In the genomic region with DNA sequence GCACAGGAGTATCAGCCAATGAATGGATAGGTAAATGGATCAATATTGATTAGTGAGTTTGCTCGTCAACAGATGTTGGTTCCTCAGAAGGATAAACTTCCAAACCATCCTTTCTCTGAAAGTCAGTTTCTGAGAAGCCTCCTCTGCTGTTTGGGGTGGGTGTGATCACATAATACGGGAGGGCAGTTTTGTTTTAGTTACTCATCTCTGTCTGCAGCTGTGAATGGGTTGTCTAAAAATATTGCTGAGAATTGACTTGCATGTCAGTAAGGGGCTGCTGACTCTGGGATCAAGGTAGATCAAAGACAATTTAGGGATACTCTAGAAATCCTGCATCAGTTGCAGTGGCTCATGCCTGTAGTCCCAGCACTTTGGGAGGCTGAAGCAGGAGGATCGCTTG, we compare ENCODE assay signal across 18 cellular contexts.
DNase-seq lines count a peak whose midpoint lies in the region; ATAC-seq and TF ChIP-seq lines count a peak whose summit lies in the region.
"Had no signal": no experiment of that assay in that cellular context is flagged by ENCODE, and none has a peak within 500 bp of the region (broad histone marks: within the 10 kb centered on the region; RNA-seq: fewer than 3 reads in every experiment).

No MANE protein-coding gene starts in this region.

- intact Hi-C loops in activated naive CD4-positive, alpha-beta T cell treated with anti-CD3 and anti-CD28 coated beads for 36 hours (cut with micrococcal nuclease) = loop anchor here (2.0 kb wide), 1 partner anchor 18 kb away; no protein-coding TSS in a partner anchor
- intact Hi-C loops in activated T-helper 2 cell treated with anti-CD3 and anti-CD28 coated beads, Interferon-gamma antibody, Interleukin-2, Interleukin-4, amounts not matched to agents 10 μg/mL and 5 μg/mL and 100 μg/mL, durations not matched to agents 14 hours and 24 hours and 36 hours (cut with micrococcal nuclease) = no loop called here
- intact Hi-C loops in OCI-LY7 (cut with micrococcal nuclease; ENCODE audit: unreplicated experiment) = no loop called here

- H3K4me3 ChIP-seq in OCI-LY7 (ENCODE audit: low read depth, low read length, poor library complexity, severe bottlenecking) = no peak overlapping the region
- H3K4me3 ChIP-seq: HAP-1, PC-9 had no signal

- H3K4me2 ChIP-seq in OCI-LY7 (ENCODE audit: low read length) = no peak overlapping the region
- H3K4me2 ChIP-seq: PC-9 had no signal

- peaks cover 65% of the 10 kb centered on the region for H3K36me3 ChIP-seq in OCI-LY7 (ENCODE audit: insufficient read depth, low read length)
- H3K36me3 ChIP-seq: BE2C, HAP-1 had no signal

- CTCF ChIA-PET in activated naive CD4-positive, alpha-beta T cell treated with anti-CD3 and anti-CD28 coated beads for 36 hours (lab: Charles Lee) = no interaction called here
- CTCF ChIA-PET in OCI-LY7 (lab: Charles Lee; ENCODE audit: unreplicated experiment) = no interaction called here

- no peaks in the 10 kb centered on the region for H3K9me2 ChIP-seq in OCI-LY7 (ENCODE audit: insufficient read depth, low read length)

- H3K27ac Mint-ChIP-seq in activated naive CD4-positive, alpha-beta T cell treated with anti-CD3 and anti-CD28 coated beads for 36 hours = peak overlapping the region; percentile 80
- peak overlapping the region; percentile 88 for H3K27ac Mint-ChIP-seq in T-helper 17 cell
- H3K27ac Mint-ChIP-seq in activated T-helper 2 cell treated with anti-CD3 and anti-CD28 coated beads, Interferon-gamma antibody, Interleukin-2, Interleukin-4, amounts not matched to agents 10 μg/mL and 5 μg/mL and 100 μg/mL, durations not matched to agents 14 hours and 24 hours and 36 hours = peak overlapping the region; percentile 65
- H3K27ac Mint-ChIP-seq in stimulated activated effector memory CD8-positive, alpha-beta T cell treated with anti-CD3 and anti-CD28 coated beads, Interleukin-12 subunit alpha, Interleukin-12 subunit beta, amount 100 ng/mL, for 72 hours = peak overlapping the region; percentile 91

- no peak for DNase-seq in activated naive CD4-positive, alpha-beta T cell treated with anti-CD3 and anti-CD28 coated beads for 36 hours
- no peak for DNase-seq in activated naive CD4-positive, alpha-beta T cell treated with anti-CD3 and anti-CD28 coated beads, Interleukin-2, amount 50 U/mL, for 16 hours
- DNase-seq in T-helper 17 cell (no peak), OCI-LY7 (ENCODE audit: low spot score) (no peak), NCI-H1694 treated with DMSO at 0.1 percent for 48 hours (lab: John Stamatoyannopoulos, UW) (no peak)
- DNase-seq in activated T-helper 2 cell treated with anti-CD3 and anti-CD28 coated beads, Interferon-gamma antibody, Interleukin-2, Interleukin-4, amounts not matched to agents 10 μg/mL and 5 μg/mL and 100 μg/mL, durations not matched to agents 14 hours and 24 hours and 36 hours (ENCODE audit: low spot score) = no peak
- DNase-seq in stimulated activated effector memory CD8-positive, alpha-beta T cell treated with anti-CD3 and anti-CD28 coated beads, Interleukin-12 subunit alpha, Interleukin-12 subunit beta, amount 100 ng/mL, for 72 hours (ENCODE audit: low spot score in 2 of 2) = no peak
- DNase-seq: ACHN; BE2C; CD8-positive, alpha-beta memory T cell; DND-41; GDM1; Kasumi-1; NCI-H1105 treated with DMSO at 0.1 percent for 48 hours; NCI-H187 treated with DMSO at 0.1 percent for 48 hours; NCI-H446; PC-9 had no signal

- no peak overlapping the region for H3K4me3 Mint-ChIP-seq in activated naive CD4-positive, alpha-beta T cell treated with anti-CD3 and anti-CD28 coated beads for 36 hours
- H3K4me3 Mint-ChIP-seq in T-helper 17 cell = peak overlapping the region; percentile 62
- H3K4me3 Mint-ChIP-seq in activated T-helper 2 cell treated with anti-CD3 and anti-CD28 coated beads, Interferon-gamma antibody, Interleukin-2, Interleukin-4, amounts not matched to agents 10 μg/mL and 5 μg/mL and 100 μg/mL, durations not matched to agents 14 hours and 24 hours and 36 hours (ENCODE audit: low read depth) = no peak overlapping the region
- H3K4me3 Mint-ChIP-seq in stimulated activated effector memory CD8-positive, alpha-beta T cell treated with anti-CD3 and anti-CD28 coated beads, Interleukin-12 subunit alpha, Interleukin-12 subunit beta, amount 100 ng/mL, for 72 hours = peak overlapping the region; percentile 62

- no TSS peak for BruUV-seq in OCI-LY7 (replicated peaks; lab: Mats Ljungman, UMichigan)

- H3K9me3 Mint-ChIP-seq in activated naive CD4-positive, alpha-beta T cell treated with anti-CD3 and anti-CD28 coated beads for 36 hours = no peaks in the 10 kb centered on the region
- no peaks in the 10 kb centered on the region for H3K9me3 Mint-ChIP-seq in activated T-helper 2 cell treated with anti-CD3 and anti-CD28 coated beads, Interferon-gamma antibody, Interleukin-2, Interleukin-4, amounts not matched to agents 10 μg/mL and 5 μg/mL and 100 μg/mL, durations not matched to agents 14 hours and 24 hours and 36 hours
- H3K9me3 Mint-ChIP-seq in stimulated activated effector memory CD8-positive, alpha-beta T cell treated with anti-CD3 and anti-CD28 coated beads, Interleukin-12 subunit alpha, Interleukin-12 subunit beta, amount 100 ng/mL, for 72 hours = no peaks in the 10 kb centered on the region
- H3K9me3 Mint-ChIP-seq: CD8-positive, alpha-beta memory T cell had no signal

- POLR2A ChIA-PET in OCI-LY7 (lab: Charles Lee) = no interaction called here

- no peaks in the 10 kb centered on the region for H4K20me1 ChIP-seq in OCI-LY7 (ENCODE audit: insufficient read depth, low read length)

- H2AFZ ChIP-seq in OCI-LY7 (ENCODE audit: low read length) = no peak overlapping the region
- H2AFZ ChIP-seq: PC-9 had no signal

- H3K27me3 Mint-ChIP-seq in activated naive CD4-positive, alpha-beta T cell treated with anti-CD3 and anti-CD28 coated beads for 36 hours (ENCODE audit: low read depth) = no peaks in the 10 kb centered on the region
- H3K27me3 Mint-ChIP-seq in T-helper 17 cell = no peaks in the 10 kb centered on the region
- H3K27me3 Mint-ChIP-seq in activated T-helper 2 cell treated with anti-CD3 and anti-CD28 coated beads, Interferon-gamma antibody, Interleukin-2, Interleukin-4, amounts not matched to agents 10 μg/mL and 5 μg/mL and 100 μg/mL, durations not matched to agents 14 hours and 24 hours and 36 hours (ENCODE audit: low read depth) = no peaks in the 10 kb centered on the region
- H3K27me3 Mint-ChIP-seq: CD8-positive, alpha-beta memory T cell had no signal

- H3K79me2 ChIP-seq in OCI-LY7 (ENCODE audit: insufficient read depth, low read depth, low read length) = peaks cover 36% of the 10 kb centered on the region; the same call in 1 of the 2 replicates

- H3K4me1 ChIP-seq in OCI-LY7 (ENCODE audit: insufficient read depth, low read length, poor library complexity, severe bottlenecking) = peaks cover 11% of the 10 kb centered on the region
- H3K4me1 ChIP-seq: BE2C, HAP-1 had no signal

- ATAC-seq in T-helper 17 cell = no peak
- ATAC-seq in stimulated activated effector memory CD8-positive, alpha-beta T cell treated with anti-CD3 and anti-CD28 coated beads, Interleukin-12 subunit alpha, Interleukin-12 subunit beta, amount 100 ng/mL, for 72 hours = peak; percentile 78

- no peak overlapping the region for H3K27ac ChIP-seq in OCI-LY7 (ENCODE audit: low read depth, low read length, poor library complexity, severe bottlenecking)
- H3K27ac ChIP-seq: PC-9 had no signal

- H3K36me3 Mint-ChIP-seq in activated naive CD4-positive, alpha-beta T cell treated with anti-CD3 and anti-CD28 coated beads for 36 hours (ENCODE audit: low read depth) = peaks cover 46% of the 10 kb centered on the region
- H3K36me3 Mint-ChIP-seq in T-helper 17 cell (ENCODE audit: low read depth) = peaks cover 8% of the 10 kb centered on the region
- H3K36me3 Mint-ChIP-seq in activated T-helper 2 cell treated with anti-CD3 and anti-CD28 coated beads, Interferon-gamma antibody, Interleukin-2, Interleukin-4, amounts not matched to agents 10 μg/mL and 5 μg/mL and 100 μg/mL, durations not matched to agents 14 hours and 24 hours and 36 hours (ENCODE audit: low read depth) = peaks cover 56% of the 10 kb centered on the region
- H3K36me3 Mint-ChIP-seq in stimulated activated effector memory CD8-positive, alpha-beta T cell treated with anti-CD3 and anti-CD28 coated beads, Interleukin-12 subunit alpha, Interleukin-12 subunit beta, amount 100 ng/mL, for 72 hours = peaks cover 74% of the 10 kb centered on the region

- H3K9me3 ChIP-seq in T-helper 17 cell (ENCODE audit: control insufficient read depth, low read length, poor library complexity, severe bottlenecking) (no peaks in the 10 kb centered on the region), OCI-LY7 (ENCODE audit: low read length) (no peaks in the 10 kb centered on the region)
- H3K9me3 ChIP-seq: BE2C, HAP-1 had no signal

- peaks cover 55% of the 10 kb centered on the region for H3K4me1 Mint-ChIP-seq in activated naive CD4-positive, alpha-beta T cell treated with anti-CD3 and anti-CD28 coated beads for 36 hours (ENCODE audit: low read depth)
- peaks cover 41% of the 10 kb centered on the region for H3K4me1 Mint-ChIP-seq in T-helper 17 cell
- peaks cover 42% of the 10 kb centered on the region for H3K4me1 Mint-ChIP-seq in activated T-helper 2 cell treated with anti-CD3 and anti-CD28 coated beads, Interferon-gamma antibody, Interleukin-2, Interleukin-4, amounts not matched to agents 10 μg/mL and 5 μg/mL and 100 μg/mL, durations not matched to agents 14 hours and 24 hours and 36 hours (ENCODE audit: low read depth)
- H3K4me1 Mint-ChIP-seq in stimulated activated effector memory CD8-positive, alpha-beta T cell treated with anti-CD3 and anti-CD28 coated beads, Interleukin-12 subunit alpha, Interleukin-12 subunit beta, amount 100 ng/mL, for 72 hours = peaks cover 50% of the 10 kb centered on the region

- TF ChIP-seq CTCF in OCI-LY7 (conservative IDR thresholded peaks at IDR 0.05; ENCODE audit: low read length) = no peak

Comparison
In these comparisons a context has a peak if more than half of its experiments do, and no peak if none do; other contexts are left out.
1. H3K4me3 Mint-ChIP-seq: peak in T-helper 17 cell (single experiment) and stimulated activated effector memory CD8-positive, alpha-beta T cell treated with anti-CD3 and anti-CD28 coated beads, Interleukin-12 subunit alpha, Interleukin-12 subunit beta, amount 100 ng/mL, for 72 hours (single experiment); none in activated naive CD4-positive, alpha-beta T cell treated with anti-CD3 and anti-CD28 coated beads for 36 hours (single experiment) and activated T-helper 2 cell treated with anti-CD3 and anti-CD28 coated beads, Interferon-gamma antibody, Interleukin-2, Interleukin-4, amounts not matched to agents 10 μg/mL and 5 μg/mL and 100 μg/mL, durations not matched to agents 14 hours and 24 hours and 36 hours (single experiment).
2. Peak in every context shown above with its lines, with median percentiles within 50 percentile points of each other: H3K27ac Mint-ChIP-seq.